ENCODE assay signal across 8 cellular contexts in the genomic region with DNA sequence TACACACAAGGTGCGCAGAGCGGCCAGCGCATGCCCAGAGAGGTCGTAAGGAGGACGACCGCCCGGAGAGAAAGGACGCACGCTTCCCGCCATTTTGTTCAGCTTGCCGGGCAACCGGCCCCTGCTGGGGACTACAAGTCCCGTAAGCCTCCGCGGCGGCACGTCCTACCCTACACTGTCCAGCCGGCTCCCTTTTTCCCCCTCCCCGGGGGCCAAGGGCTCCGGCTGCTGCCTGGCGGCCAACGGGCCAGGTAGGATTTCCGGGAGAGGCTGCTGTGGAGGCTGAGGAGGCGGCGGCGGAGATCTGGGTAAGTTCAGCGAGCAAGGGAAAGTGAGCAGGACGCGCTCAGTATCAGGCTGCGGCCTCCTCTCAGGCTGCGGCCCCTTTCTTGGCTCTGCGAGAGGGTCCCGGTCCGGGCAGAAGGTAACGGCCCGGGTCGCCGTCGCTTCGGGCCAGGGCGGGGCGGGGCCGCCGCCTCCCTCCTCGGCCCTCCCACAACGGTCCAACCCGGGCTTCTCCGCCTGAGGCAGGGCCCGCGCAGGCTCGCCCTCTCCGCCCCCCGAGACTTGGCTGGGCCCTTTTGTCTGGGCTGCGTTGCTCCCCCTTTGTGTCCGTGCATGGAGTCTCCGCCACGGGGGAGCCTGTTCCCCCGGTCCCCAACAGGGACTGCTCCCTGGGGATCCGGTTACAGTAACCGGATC. TPM values are rescaled to one million over a fixed set of nuclear protein-coding genes. Genes with fewer than 3 reads are reported as not detected.
DNase-seq lines count a peak whose midpoint lies in the region; ATAC-seq, FAIRE-seq and TF ChIP-seq lines count a peak whose summit lies in the region.

Gene PHACTR4 (plus strand): TSS at position 223 of the 702 bp plus-strand sequence. CDS start 37,708 bp downstream, outside the sequence.

- peak; percentile 78 for DNase-seq in NCI-H187 treated with DMSO at 0.1 percent for 48 hours (lab: John Stamatoyannopoulos, UW)
- DNase-seq in T-helper 9 cell = peak; percentile 62
- DNase-seq in astrocyte (ENCODE audit: low read depth) = peak; percentile 86
- peak; percentile 96 for DNase-seq in hepatic stellate cell (ENCODE audit: low spot score)
- peak in 1 of 2 donors; percentile 93 for DNase-seq in vagina (ENCODE audit: extremely low spot score in 2 of 2)

- TF ChIP-seq POLR2A in vagina (IDR thresholded peaks at IDR 0.05) = peak in 1 of 2 donors; percentile 47

- H3K4me1 Mint-ChIP-seq in astrocyte (ENCODE audit: low read depth, unreplicated experiment) = peaks cover 16% of the 10 kb centered on the region

- H3K36me3 ChIP-seq in astrocyte (ENCODE audit: insufficient read depth, low read length) (no peaks in the 10 kb centered on the region), rectal smooth muscle tissue (ENCODE audit: control insufficient read depth, insufficient read depth, low read length) (no peaks in the 10 kb centered on the region), vagina (no peaks in the 10 kb centered on the region)

- intact Hi-C loops in vagina (cut with DNase I) = loop anchor here (5.0 kb wide), 1 partner anchor 508 kb away; no protein-coding TSS in a partner anchor

- H2AFZ ChIP-seq in astrocyte (ENCODE audit: low read depth, low read length) = peak within 1 kb of the TSS; percentile 96

- H3K4me3 Mint-ChIP-seq in astrocyte (ENCODE audit: unreplicated experiment) = peak within 1 kb of the TSS; percentile 95

- H4K20me1 ChIP-seq in astrocyte (ENCODE audit: insufficient read depth, low read length) = peaks cover 4% of the 10 kb centered on the region

- peak; percentile 91 for ATAC-seq in GM18502 (IDR thresholded peaks at IDR 0.05; ENCODE audit: poor library complexity, unreplicated experiment)
- peak; percentile 91 for ATAC-seq in HG02885 (IDR thresholded peaks at IDR 0.05; ENCODE audit: poor library complexity, unreplicated experiment)

- H3K4me1 ChIP-seq in astrocyte (ENCODE audit: insufficient read depth, low read length) (peaks cover 20% of the 10 kb centered on the region), rectal smooth muscle tissue (ENCODE audit: control insufficient read depth, insufficient read depth, low read length) (no peaks in the 10 kb centered on the region), vagina (peaks cover 45% of the 10 kb centered on the region)

- H3K4me3 ChIP-seq in astrocyte (ENCODE audit: insufficient read depth, low read depth, low read length) = peak within 1 kb of the TSS; percentile 85
- peak within 1 kb of the TSS; percentile 82 for H3K4me3 ChIP-seq in rectal smooth muscle tissue (ENCODE audit: low read length)
- peak within 1 kb of the TSS; percentile 80 to 81 for H3K4me3 ChIP-seq in vagina

- H3K9ac ChIP-seq in astrocyte (ENCODE audit: low read length) = peak within 1 kb of the TSS; percentile 93
- peak within 1 kb of the TSS; percentile 96 for H3K9ac ChIP-seq in rectal smooth muscle tissue (ENCODE audit: low read length)

- H3K27ac Mint-ChIP-seq in astrocyte (ENCODE audit: unreplicated experiment) = peak within 1 kb of the TSS; percentile 90

- H3K27me3 ChIP-seq in astrocyte (ENCODE audit: insufficient read depth, low read length) (no peaks in the 10 kb centered on the region), rectal smooth muscle tissue (ENCODE audit: control insufficient read depth, insufficient read depth, low read length) (no peaks in the 10 kb centered on the region), vagina (no peaks in the 10 kb centered on the region)

- H3K27me3 Mint-ChIP-seq in astrocyte (ENCODE audit: low read depth, unreplicated experiment) = no peaks in the 10 kb centered on the region

- H3K27ac ChIP-seq in astrocyte (ENCODE audit: low read depth, low read length) (peak within 1 kb of the TSS; percentile 91), rectal smooth muscle tissue (ENCODE audit: low read depth, low read length) (peak within 1 kb of the TSS; percentile 97), vagina (peak within 1 kb of the TSS; percentile 95)

- TF ChIP-seq CTCF in astrocyte (IDR thresholded peaks at IDR 0.05; ENCODE audit: insufficient read depth, low read depth, low read length) (no peak), vagina (IDR thresholded peaks at IDR 0.05) (no peak)

- peak within 1 kb of the TSS; percentile 90 for H3K4me2 ChIP-seq in astrocyte (ENCODE audit: low read length)

- no peaks in the 10 kb centered on the region for H3K9me3 ChIP-seq in astrocyte (ENCODE audit: insufficient read depth, low read depth, low read length)
- H3K9me3 ChIP-seq in vagina = no peaks in the 10 kb centered on the region

- FAIRE-seq in astrocyte (lab: Jason Lieb, UNC) = no peak

- peaks cover 40% of the 10 kb centered on the region for H3K79me2 ChIP-seq in astrocyte (ENCODE audit: insufficient read depth, low read length)

- H3K36me3 Mint-ChIP-seq in astrocyte (ENCODE audit: low read depth, unreplicated experiment) = no peaks in the 10 kb centered on the region

- no peaks in the 10 kb centered on the region for H3K9me3 Mint-ChIP-seq in astrocyte (ENCODE audit: unreplicated experiment)

RNA-seq across cellular contexts. Expression of gene PHACTR4, which starts in this region (rescaled TPM):
- total RNA-seq in astrocyte (72.6 and 78.5 TPM in 2 replicates), vagina (28.7 TPM)
